In genomic region chr16:87652386-87652785, GRCh38 we compare ENCODE assay signal across 22 cellular contexts. TPM values are rescaled to one million over a fixed set of nuclear protein-coding genes. Genes with fewer than 3 reads are reported as not detected.
DNase-seq lines count a peak whose midpoint lies in the region; ATAC-seq and TF ChIP-seq lines count a peak whose summit lies in the region.
"Had no signal": no experiment of that assay in that cellular context is flagged by ENCODE, and none has a peak within 500 bp of the region (broad histone marks: within the 10 kb centered on the region; RNA-seq: fewer than 3 reads in every experiment).

No MANE protein-coding gene starts in this region.

- DNase-seq in H9 (no peak), WTC11 (ENCODE audit: low spot score) (no peak), foreskin fibroblast (no peak), hepatocyte (ENCODE audit: low spot score) (no peak)
- DNase-seq in NK-92 treated with Interleukin-12 subunit alpha and Interleukin-12 subunit beta, amount 100 ng/mL, for 24 hours (lab: John Stamatoyannopoulos, UW): no peak
- DNase-seq: 8988T; ACHN; BE2C; CD4-positive, alpha-beta T cell; CD8-positive, alpha-beta memory T cell; DMS 273 treated with DMSO at 0.1 percent for 48 hours; DMS79; EL; GDM1; GM23248; HFFc6 had no signal

- H3K4me1 Mint-ChIP-seq in H9 (peaks cover 16 to 28% of the 10 kb centered on the region in 2 experiments), WTC11 (peaks cover 22% of the 10 kb centered on the region)
- H3K4me1 Mint-ChIP-seq: CD8-positive, alpha-beta memory T cell had no signal

- POLR2A ChIA-PET in WTC11 (lab: Charles Lee): no interaction called here

- ATAC-seq in WTC11: no peak

- no peak overlapping the region for H4K8ac ChIP-seq in H9 (replicated peaks; ENCODE audit: insufficient read length, low read depth, low read length)

- peaks cover 6% of the 10 kb centered on the region for H3K36me3 ChIP-seq in iPS-15b (ENCODE audit: control insufficient read depth, insufficient read depth, low read length)
- no peaks in the 10 kb centered on the region for H3K36me3 ChIP-seq in hepatocyte (replicated peaks; ENCODE audit: insufficient read depth, low read depth)
- H3K36me3 ChIP-seq: BE2C; BLaER1 treated with 17β-estradiol and CSF1 and Interleukin-3, amounts not matched to agents 10 nM and 100 nM; HAP-1 had no signal

- H4K5ac ChIP-seq in H9 (ENCODE audit: insufficient read length, low read depth, low read length): no peak overlapping the region

- H3K79me2 ChIP-seq in H9 (ENCODE audit: insufficient read depth, low read length): no peaks in the 10 kb centered on the region; the same call in 1 of the 2 replicates
- H3K79me2 ChIP-seq in hepatocyte: no peaks in the 10 kb centered on the region

- H3K56ac ChIP-seq in H9 (ENCODE audit: insufficient read length, low read depth, low read length): no peak overlapping the region

- H4K91ac ChIP-seq in H9 (ENCODE audit: insufficient read length, low read depth, low read length): no peak overlapping the region

- H4K20me1 ChIP-seq in H9 (ENCODE audit: control insufficient read depth, insufficient read depth, insufficient read length) (peaks cover 2% of the 10 kb centered on the region), hepatocyte (ENCODE audit: insufficient read depth, poor library complexity, severe bottlenecking) (no peaks in the 10 kb centered on the region)

- no CpG with 5 or more reads among the region's 17 CpGs for WGBS in H9 (ENCODE audit: extremely low coverage, insufficient read length, low lambda C conversion rate)
- WGBS in hepatocyte (ENCODE audit: low lambda C conversion rate, missing lambda C conversion rate): 93% methylated on average over 17 of the region's 17 CpGs

- no peaks in the 10 kb centered on the region for H3K4me1 ChIP-seq in H9 (ENCODE audit: insufficient read depth, low read length)
- no peaks in the 10 kb centered on the region for H3K4me1 ChIP-seq in iPS-15b (ENCODE audit: control insufficient read depth, insufficient read depth, low read length)
- H3K4me1 ChIP-seq in hepatocyte (ENCODE audit: insufficient read depth): no peaks in the 10 kb centered on the region
- H3K4me1 ChIP-seq: BE2C, HAP-1 had no signal

- H3K9me3 ChIP-seq in H9 (ENCODE audit: control insufficient read depth, low read depth, low read length): no peaks in the 10 kb centered on the region
- no peaks in the 10 kb centered on the region for H3K9me3 ChIP-seq in iPS-15b (ENCODE audit: control insufficient read depth, insufficient read depth, low read length)
- no peaks in the 10 kb centered on the region for H3K9me3 ChIP-seq in hepatocyte (ENCODE audit: low read depth)
- H3K9me3 ChIP-seq: BE2C, HAP-1 had no signal

- H2BK20ac ChIP-seq in H9 (ENCODE audit: low read depth, low read length, poor library complexity, severe bottlenecking): no peak overlapping the region

- no peak overlapping the region for H2BK12ac ChIP-seq in H9 (ENCODE audit: insufficient read length, low read depth, low read length)

- CTCF ChIA-PET in WTC11 (lab: Charles Lee): interaction anchor here (0.9 to 11.3 kb wide), 6 partner anchors 10 to 63 kb away, joined by 3 to 82 read pairs (median 4); no protein-coding TSS in a partner anchor

- H3K9me2 ChIP-seq in hepatocyte (replicated peaks; ENCODE audit: insufficient read depth): no peaks in the 10 kb centered on the region

- H3K36me3 Mint-ChIP-seq in H9 (ENCODE audit: insufficient read depth in 1 of 3, low read depth in 3 of 3) (peaks cover 3 to 8% (median 7%) of the 10 kb centered on the region in 3 experiments; a peak in 5 of 7 replicates), WTC11 (no peaks in the 10 kb centered on the region)
- H3K36me3 Mint-ChIP-seq: CD14-positive monocyte; CD8-positive, alpha-beta memory T cell had no signal

- H3K27me3 Mint-ChIP-seq in H9 (ENCODE audit: low read depth) (no peaks in the 10 kb centered on the region), WTC11 (ENCODE audit: low read depth) (no peaks in the 10 kb centered on the region)
- H3K27me3 Mint-ChIP-seq: CD4-positive, alpha-beta T cell had no signal

- no peak overlapping the region for H3T11ph ChIP-seq in H9 (ENCODE audit: low read length)

- H3K4me2 ChIP-seq in H9 (ENCODE audit: insufficient read depth, insufficient read length, low read length) (no peak overlapping the region), hepatocyte (no peak overlapping the region)
- H3K4me2 ChIP-seq: A549 had no signal

- H3K4me3 ChIP-seq in iPS-15b (ENCODE audit: low read depth, low read length): no peak overlapping the region
- H3K4me3 ChIP-seq in foreskin fibroblast (ENCODE audit: low read depth in 1 of 2, low read length in 2 of 2): no peak overlapping the region
- H3K4me3 ChIP-seq in hepatocyte: no peak overlapping the region
- H3K4me3 ChIP-seq: A549; BLaER1 treated with 17β-estradiol and CSF1 and Interleukin-3, amounts not matched to agents 10 nM and 100 nM; GM12878; GM23248; HAP-1 had no signal

- no peak overlapping the region for H2AK5ac ChIP-seq in H9 (ENCODE audit: insufficient read length, low read length)

- H3K79me1 ChIP-seq in H9 (ENCODE audit: insufficient read depth, low read depth, low read length, poor library complexity, severe bottlenecking): no peaks in the 10 kb centered on the region

- H2BK15ac ChIP-seq in H9 (ENCODE audit: low read depth, low read length): no peak overlapping the region

- H2BK5ac ChIP-seq in H9 (ENCODE audit: insufficient read length, low read length): no peak overlapping the region

- H3K9ac ChIP-seq in H9 (ENCODE audit: extremely low read depth, insufficient read length, low read length) (no peak overlapping the region), iPS-15b (ENCODE audit: low read depth, low read length) (peak overlapping the region; percentile 8)
- H3K9ac ChIP-seq: BLaER1 treated with 17β-estradiol and CSF1 and Interleukin-3, amounts not matched to agents 10 nM and 100 nM; GM23248 had no signal

- H3K9me3 Mint-ChIP-seq in H9 (no peaks in the 10 kb centered on the region), WTC11 (no peaks in the 10 kb centered on the region)
- H3K9me3 Mint-ChIP-seq: CD4-positive, alpha-beta T cell; CD8-positive, alpha-beta memory T cell; HFFc6 had no signal

- H2BK120ac ChIP-seq in H9 (ENCODE audit: low read depth, low read length, poor library complexity, severe bottlenecking): no peak overlapping the region

- no peak overlapping the region for H3K27ac ChIP-seq in H9 (ENCODE audit: insufficient read length, low read depth, low read length)
- H3K27ac ChIP-seq in hepatocyte: no peak overlapping the region
- H3K27ac ChIP-seq: A549; BLaER1 treated with 17β-estradiol and CSF1 and Interleukin-3, amounts not matched to agents 10 nM and 100 nM; GM23248 had no signal

- no peak overlapping the region for H3K23ac ChIP-seq in H9 (ENCODE audit: insufficient read length, low read depth, low read length)

- H3K27me3 ChIP-seq in H9 (ENCODE audit: insufficient read depth, low read length) (no peaks in the 10 kb centered on the region), iPS-15b (ENCODE audit: control insufficient read depth, insufficient read depth, low read length) (no peaks in the 10 kb centered on the region), hepatocyte (no peaks in the 10 kb centered on the region)
- H3K27me3 ChIP-seq: BE2C had no signal

- H3K18ac ChIP-seq in H9 (ENCODE audit: insufficient read length, low read depth, low read length): no peak overlapping the region

- TF ChIP-seq CTCF in H9 (conservative IDR thresholded peaks at IDR 0.05) (no peak), WTC11 (IDR thresholded peaks at IDR 0.05) (no peak), foreskin fibroblast (IDR thresholded peaks at IDR 0.05; ENCODE audit: low read depth, low read length) (no peak), hepatocyte (IDR thresholded peaks at IDR 0.05; ENCODE audit: poor library complexity) (no peak)

- H3K4ac ChIP-seq in H9 (ENCODE audit: low read depth, low read length): no peak overlapping the region

- H3K23me2 ChIP-seq in H9 (ENCODE audit: insufficient read length, low read depth, low read length, poor library complexity, severe bottlenecking): no peaks in the 10 kb centered on the region

- no peak overlapping the region for H2AFZ ChIP-seq in H9 (ENCODE audit: low read length)
- no peak overlapping the region for H2AFZ ChIP-seq in hepatocyte
- H2AFZ ChIP-seq: GM23248 had no signal

- peak overlapping the region in 2 of 3 experiments; percentile 44 to 87; a peak in 1 of 7 replicates for H3K27ac Mint-ChIP-seq in H9
- peak overlapping the region; percentile 74; the same call in 1 of the 2 replicates for H3K27ac Mint-ChIP-seq in WTC11
- H3K27ac Mint-ChIP-seq: CD4-positive, alpha-beta T cell; CD8-positive, alpha-beta memory T cell; HFFc6 had no signal

- H3K4me3 Mint-ChIP-seq in H9 (no peak overlapping the region), WTC11 (no peak overlapping the region)
- H3K4me3 Mint-ChIP-seq: CD14-positive monocyte; CD4-positive, alpha-beta T cell; CD8-positive, alpha-beta memory T cell; HFFc6 had no signal

- H3K14ac ChIP-seq in H9 (ENCODE audit: insufficient read depth, low read length): no peak overlapping the region

TF ChIP-seq in WTC11, 78 proteins besides CTCF, POLR2A, EP300 and RAD21 (continues in another document):
- TF ChIP-seq PRDM15 (CRISPR knock-in tag; IDR thresholded peaks at IDR 0.05): no peak
- no peak for TF ChIP-seq IRF2 (CRISPR knock-in tag; IDR thresholded peaks at IDR 0.05; ENCODE audit: borderline replicate concordance, low read depth)

RNA-seq across cellular contexts. Expression of gene JPH3, which starts 50.1 kb away (rescaled TPM):
- total RNA-seq in H9 (2021) (30.3 and 32.7 TPM in 2 replicates), WTC11 (2021) (37.9 to 41.2 TPM (median 39.0 TPM) in 3 replicates), hepatocyte (2.3 and 4.8 TPM in 2 replicates)
- polyA plus RNA-seq in hepatocyte: 1.8 and 2.5 TPM in 2 replicates
- total RNA-seq: CD4-positive, alpha-beta T cell; CD8-positive, alpha-beta memory T cell; GM12878; GM23248; HFFc6 had no signal
- polyA plus RNA-seq: CD14-positive monocyte; CD8-positive, alpha-beta memory T cell; GM23248 had no signal
